In genomic region chr1:44827197-44828002, GRCh38 we compare ENCODE assay signal across 1 cellular context.
TF ChIP-seq lines count a peak whose summit lies in the region.

No MANE protein-coding gene starts in this region.

TF ChIP-seq in GM12878, 131 proteins besides CTCF, POLR2A, EP300 and RAD21:
- TF ChIP-seq CHD2 (IDR thresholded peaks at IDR 0.05; ENCODE audit: borderline replicate concordance, low read depth, low read length): no peak
